In genomic region chr7:98315318-98315993, GRCh38 we compare ENCODE assay signal across 13 cellular contexts. TPM values are rescaled to one million over a fixed set of nuclear protein-coding genes. Genes with fewer than 3 reads are reported as not detected.
A peak's percentile ranks its signal among the peaks of the same experiment; 100 is the strongest.
DNase-seq lines count a peak whose midpoint lies in the region; ATAC-seq and TF ChIP-seq lines count a peak whose summit lies in the region.
"Had no signal": no experiment of that assay in that cellular context is flagged by ENCODE, and none has a peak within 500 bp of the region (broad histone marks: within the 10 kb centered on the region; RNA-seq: fewer than 3 reads in every experiment).

No MANE protein-coding gene starts in this region.

- ATAC-seq in GM18868 (IDR thresholded peaks at IDR 0.05; ENCODE audit: unreplicated experiment) (peak; percentile 82), HG02571 (IDR thresholded peaks at IDR 0.05; ENCODE audit: unreplicated experiment) (peak; percentile 68), HG03460 (IDR thresholded peaks at IDR 0.05; ENCODE audit: unreplicated experiment) (peak; percentile 64), naive B cell (ENCODE audit: low read depth in 2 of 2) (peak; percentile 69), HG03196 (IDR thresholded peaks at IDR 0.05; ENCODE audit: unreplicated experiment) (no peak), left lung (no peak)

- peaks cover 22 to 59% (median 36%) of the 10 kb centered on the region in 3 donors for H3K4me1 Mint-ChIP-seq in naive B cell
- H3K4me1 Mint-ChIP-seq: activated CD4-positive, alpha-beta T cell treated with anti-CD3 and anti-CD28 coated beads, Interleukin-2, amount 10 ng/mL, durations not matched to agents 24 days and 14 days; mesothelial cell of epicardium had no signal

- peak overlapping the region; percentile 89 to 99 (median 98) for H3K27ac Mint-ChIP-seq in naive B cell
- H3K27ac Mint-ChIP-seq: activated CD4-positive, alpha-beta T cell treated with anti-CD3 and anti-CD28 coated beads, Interleukin-2, amount 10 ng/mL, durations not matched to agents 24 days and 14 days; mesothelial cell of epicardium had no signal

- H3K27me3 ChIP-seq in left lung (no peaks in the 10 kb centered on the region), MG63 (no peaks in the 10 kb centered on the region)
- H3K27me3 ChIP-seq: right atrium auricular region had no signal

- H3K27me3 Mint-ChIP-seq in naive B cell, result peaks cover 30 to 38% (median 35%) of the 10 kb centered on the region in 3 donors
- H3K27me3 Mint-ChIP-seq: activated CD4-positive, alpha-beta T cell treated with anti-CD3 and anti-CD28 coated beads, Interleukin-2, amount 10 ng/mL, durations not matched to agents 24 days and 14 days had no signal

- no peak for TF ChIP-seq CTCF in left lung (IDR thresholded peaks at IDR 0.05)

- H3K4me3 Mint-ChIP-seq in naive B cell, result peak overlapping the region in 7 of 8 donors; percentile 39 to 85 (median 62)
- H3K4me3 Mint-ChIP-seq: activated CD4-positive, alpha-beta T cell treated with anti-CD3 and anti-CD28 coated beads, Interleukin-2, amount 10 ng/mL, durations not matched to agents 24 days and 14 days; mesothelial cell of epicardium had no signal

- H3K9me3 Mint-ChIP-seq in naive B cell, result peaks cover 0 to 5% (median 2%) of the 10 kb centered on the region in 7 donors
- H3K9me3 Mint-ChIP-seq: activated CD4-positive, alpha-beta T cell treated with anti-CD3 and anti-CD28 coated beads, Interleukin-2, amount 10 ng/mL, durations not matched to agents 24 days and 14 days had no signal

- peaks cover 0 to 17% of the 10 kb centered on the region in 2 donors for H3K36me3 Mint-ChIP-seq in naive B cell

- peaks cover 0 to 27% of the 10 kb centered on the region in 2 donors for H3K36me3 ChIP-seq in left lung
- no peaks in the 10 kb centered on the region for H3K36me3 ChIP-seq in MG63
- H3K36me3 ChIP-seq: right atrium auricular region had no signal

- H3K4me3 ChIP-seq in left lung (no peak overlapping the region), MG63 (no peak overlapping the region)
- H3K4me3 ChIP-seq: right atrium auricular region had no signal

- intact Hi-C loops in left lung (cut with DNase I), result no loop called here

- DNase-seq in naive B cell (peak; percentile 71), left lung (no peak), MG63 (no peak), substantia nigra (lab: John Stamatoyannopoulos, UW) (no peak)
- DNase-seq: activated CD4-positive, alpha-beta T cell treated with anti-CD3 and anti-CD28 coated beads, Interleukin-2, amount 10 ng/mL, durations not matched to agents 24 days and 14 days; DMS53; NCI-H226 had no signal

- no peaks in the 10 kb centered on the region for H3K4me1 ChIP-seq in left lung
- H3K4me1 ChIP-seq: right atrium auricular region had no signal

- H3K9me3 ChIP-seq in left lung (no peaks in the 10 kb centered on the region), MG63 (no peaks in the 10 kb centered on the region)
- H3K9me3 ChIP-seq: right atrium auricular region had no signal

- H3K27ac ChIP-seq in left lung, result no peak overlapping the region
- no peak overlapping the region for H3K27ac ChIP-seq in substantia nigra (ENCODE audit: low read depth, low read length, poor library complexity, severe bottlenecking)
- H3K27ac ChIP-seq: right atrium auricular region had no signal

RNA-seq across cellular contexts. Expression of gene BRI3, which starts 34.0 kb away (rescaled TPM):
- polyA plus RNA-seq in naive B cell (ENCODE audit: low read depth in 6 of 6), result 10 to 100 TPM; 12.1 to 21.6 (median 17.2) TPM
- 100 to 1,000 TPM; 448 to 505 TPM for total RNA-seq in left lung
- 12.5 and 37.3 TPM in 2 replicates for total RNA-seq in MG63 (2014; rRNA removed; shearing (Covaris generic); ENCODE audit: low replicate concordance)

Comparison
In these comparisons a context has a peak if more than half of its experiments do, and no peak if none do; other contexts are left out.
1. ATAC-seq: peak in GM18868 (single experiment), HG02571 (single experiment), HG03460 (single experiment) and naive B cell (2 of 2); none in HG03196 (single experiment) and left lung (single experiment).
2. RNA of gene BRI3, which starts 34.0 kb away (total RNA-seq): 448 to 505 TPM in left lung; 12.5 to 37.3 TPM in MG63; every median in the first group is over 10 times any median in the second.